In genomic region chr11:74012072-74012809, GRCh38 we compare ENCODE assay signal across 18 cellular contexts. TPM values are rescaled to one million over a fixed set of nuclear protein-coding genes. Genes with fewer than 3 reads are reported as not detected.
A peak's percentile ranks its signal among the peaks of the same experiment; 100 is the strongest.
DNase-seq lines count a peak whose midpoint lies in the region; ATAC-seq and TF ChIP-seq lines count a peak whose summit lies in the region.
"Had no signal": no experiment of that assay in that cellular context is flagged by ENCODE, and none has a peak within 500 bp of the region (broad histone marks: within the 10 kb centered on the region; RNA-seq: fewer than 3 reads in every experiment).

No MANE protein-coding gene starts in this region.

- no peaks in the 10 kb centered on the region for H3K9me3 ChIP-seq in OCI-LY3 (ENCODE audit: insufficient read depth, low read length)
- H3K9me3 ChIP-seq: body of pancreas, prostate gland, upper lobe of left lung had no signal

- POLR2A ChIA-PET in activated naive CD8-positive, alpha-beta T cell treated with anti-CD3 and anti-CD28 coated beads, Interleukin-2, amount 10 ng/mL, durations not matched to agents 7 days and 5 days (lab: Charles Lee), result interaction anchor here (0.6 to 1.9 kb wide), 7 partner anchors 8 to 115 kb away, joined by 3 to 9 read pairs (median 4); partner anchors contain the start of gene UCP2

- H3K4me3 ChIP-seq in OCI-LY3 (ENCODE audit: low read length), result no peak overlapping the region
- H3K4me3 ChIP-seq: body of pancreas, prostate gland, upper lobe of left lung had no signal

- intact Hi-C loops in posterior vena cava (cut with DNase I) (no loop called here), head of caudate nucleus (cut with DNase I) (no loop called here)

- no peak for TF ChIP-seq CTCF in OCI-LY3 (IDR thresholded peaks at IDR 0.05; ENCODE audit: low read depth, low read length)

- peaks cover 7% of the 10 kb centered on the region for H3K36me3 ChIP-seq in OCI-LY3 (replicated peaks; ENCODE audit: low read depth, low read length)
- H3K36me3 ChIP-seq: prostate gland had no signal

- H3K36me3 Mint-ChIP-seq in T-helper 1 cell treated with Interleukin-12 subunit alpha and Interleukin-12 subunit beta and Interleukin-4 antibody, amounts not matched to agents 30 μg/mL and 1 μg/mL, for 36 hours (ENCODE audit: low read depth), result peaks cover 24% of the 10 kb centered on the region
- H3K36me3 Mint-ChIP-seq in activated naive CD8-positive, alpha-beta T cell treated with anti-CD3 and anti-CD28 coated beads, Interleukin-2, amount 10 ng/mL, durations not matched to agents 7 days and 5 days, result peaks cover 36% of the 10 kb centered on the region

- ATAC-seq in activated naive CD8-positive, alpha-beta T cell treated with anti-CD3 and anti-CD28 coated beads, Interleukin-2, amount 10 ng/mL, durations not matched to agents 7 days and 5 days (ENCODE audit: low read depth), result no peak
- ATAC-seq: body of pancreas had no signal

- H2AFZ ChIP-seq in OCI-LY3 (ENCODE audit: low read depth, low read length), result no peak overlapping the region

- H4K20me1 ChIP-seq in OCI-LY3 (ENCODE audit: insufficient read depth, low read length), result no peaks in the 10 kb centered on the region

- H3K9me3 Mint-ChIP-seq in T-helper 1 cell treated with Interleukin-12 subunit alpha and Interleukin-12 subunit beta and Interleukin-4 antibody, amounts not matched to agents 30 μg/mL and 1 μg/mL, for 36 hours, result no peaks in the 10 kb centered on the region
- H3K9me3 Mint-ChIP-seq in activated naive CD8-positive, alpha-beta T cell treated with anti-CD3 and anti-CD28 coated beads, Interleukin-2, amount 10 ng/mL, durations not matched to agents 7 days and 5 days, result no peaks in the 10 kb centered on the region

- no peaks in the 10 kb centered on the region for H3K79me2 ChIP-seq in OCI-LY3 (ENCODE audit: low read length)

- DNase-seq in T-helper 1 cell, result no peak
- DNase-seq in activated naive CD8-positive, alpha-beta T cell treated with anti-CD3 and anti-CD28 coated beads, Interleukin-2, amount 10 ng/mL, durations not matched to agents 7 days and 5 days, result no peak
- DNase-seq in posterior vena cava (ENCODE audit: low spot score), result peak; percentile 24
- no peak for DNase-seq in head of caudate nucleus
- no peak for DNase-seq in DMS153 (lab: John Stamatoyannopoulos, UW)
- DNase-seq in NAMALWA (ENCODE audit: low spot score), result no peak
- DNase-seq: activated CD4-positive, alpha-beta T cell treated with anti-CD3 and anti-CD28 coated beads for 1 hour; body of pancreas; cortex of kidney; DMS79 treated with DMSO at 0.1 percent for 48 hours; NCI-H2107; NCI-H524; upper lobe of left lung had no signal

- H3K27ac ChIP-seq in OCI-LY3 (ENCODE audit: low read length), result no peak overlapping the region
- H3K27ac ChIP-seq: 22Rv1, body of pancreas, C4-2B, prostate gland, upper lobe of left lung had no signal

- no peak overlapping the region for H3K9ac ChIP-seq in OCI-LY3 (ENCODE audit: low read length)

- H3K4me3 Mint-ChIP-seq in T-helper 1 cell treated with Interleukin-12 subunit alpha and Interleukin-12 subunit beta and Interleukin-4 antibody, amounts not matched to agents 30 μg/mL and 1 μg/mL, for 36 hours, result peak overlapping the region; percentile 21
- no peak overlapping the region for H3K4me3 Mint-ChIP-seq in activated naive CD8-positive, alpha-beta T cell treated with anti-CD3 and anti-CD28 coated beads, Interleukin-2, amount 10 ng/mL, durations not matched to agents 7 days and 5 days

- no peaks in the 10 kb centered on the region for H3K27me3 ChIP-seq in OCI-LY3 (ENCODE audit: low read depth, low read length)
- H3K27me3 ChIP-seq: body of pancreas, upper lobe of left lung had no signal

- H3K4me1 ChIP-seq in OCI-LY3 (ENCODE audit: low read length), result peaks cover 14% of the 10 kb centered on the region
- H3K4me1 ChIP-seq: body of pancreas, prostate gland had no signal

- H3K27me3 Mint-ChIP-seq in T-helper 1 cell treated with Interleukin-12 subunit alpha and Interleukin-12 subunit beta and Interleukin-4 antibody, amounts not matched to agents 30 μg/mL and 1 μg/mL, for 36 hours (ENCODE audit: low read depth), result no peaks in the 10 kb centered on the region
- H3K27me3 Mint-ChIP-seq in activated naive CD8-positive, alpha-beta T cell treated with anti-CD3 and anti-CD28 coated beads, Interleukin-2, amount 10 ng/mL, durations not matched to agents 7 days and 5 days, result no peaks in the 10 kb centered on the region

- peak overlapping the region; percentile 88 for H3K27ac Mint-ChIP-seq in T-helper 1 cell treated with Interleukin-12 subunit alpha and Interleukin-12 subunit beta and Interleukin-4 antibody, amounts not matched to agents 30 μg/mL and 1 μg/mL, for 36 hours
- peak overlapping the region; percentile 81 for H3K27ac Mint-ChIP-seq in activated naive CD8-positive, alpha-beta T cell treated with anti-CD3 and anti-CD28 coated beads, Interleukin-2, amount 10 ng/mL, durations not matched to agents 7 days and 5 days

- peaks cover 70% of the 10 kb centered on the region for H3K4me1 Mint-ChIP-seq in T-helper 1 cell treated with Interleukin-12 subunit alpha and Interleukin-12 subunit beta and Interleukin-4 antibody, amounts not matched to agents 30 μg/mL and 1 μg/mL, for 36 hours (ENCODE audit: low read depth)
- H3K4me1 Mint-ChIP-seq in activated naive CD8-positive, alpha-beta T cell treated with anti-CD3 and anti-CD28 coated beads, Interleukin-2, amount 10 ng/mL, durations not matched to agents 7 days and 5 days, result peaks cover 49% of the 10 kb centered on the region

- peak overlapping the region; percentile 21; the same call in 1 of the 2 replicates for H3K4me2 ChIP-seq in OCI-LY3 (ENCODE audit: low read length)

RNA-seq across cellular contexts. Expression of gene UCP3, which starts 3.4 kb away (rescaled TPM):
- 1 to 10 TPM; 4.0 to 4.1 TPM for total RNA-seq in activated naive CD8-positive, alpha-beta T cell treated with anti-CD3 and anti-CD28 coated beads, Interleukin-2, amount 10 ng/mL, durations not matched to agents 7 days and 5 days
- 1 to 10 TPM; 1.1 to 1.9 TPM for total RNA-seq in posterior vena cava

RNA-seq across cellular contexts. Expression of gene UCP2, which starts 29.6 kb away (rescaled TPM):
- total RNA-seq in activated naive CD8-positive, alpha-beta T cell treated with anti-CD3 and anti-CD28 coated beads, Interleukin-2, amount 10 ng/mL, durations not matched to agents 7 days and 5 days, result 100 to 1,000 TPM; 267 TPM
- 10 to 100 TPM; 22.8 to 38.7 TPM for total RNA-seq in posterior vena cava

Comparison
In these comparisons a context has a peak if more than half of its experiments do, and no peak if none do; other contexts are left out.
1. RNA of gene UCP2, which starts 29.6 kb away (total RNA-seq): 267 TPM in activated naive CD8-positive, alpha-beta T cell treated with anti-CD3 and anti-CD28 coated beads, Interleukin-2, amount 10 ng/mL, durations not matched to agents 7 days and 5 days; 22.8 to 38.7 TPM in posterior vena cava; every median in the first group is over 4 times any median in the second.